In the genomic region with DNA sequence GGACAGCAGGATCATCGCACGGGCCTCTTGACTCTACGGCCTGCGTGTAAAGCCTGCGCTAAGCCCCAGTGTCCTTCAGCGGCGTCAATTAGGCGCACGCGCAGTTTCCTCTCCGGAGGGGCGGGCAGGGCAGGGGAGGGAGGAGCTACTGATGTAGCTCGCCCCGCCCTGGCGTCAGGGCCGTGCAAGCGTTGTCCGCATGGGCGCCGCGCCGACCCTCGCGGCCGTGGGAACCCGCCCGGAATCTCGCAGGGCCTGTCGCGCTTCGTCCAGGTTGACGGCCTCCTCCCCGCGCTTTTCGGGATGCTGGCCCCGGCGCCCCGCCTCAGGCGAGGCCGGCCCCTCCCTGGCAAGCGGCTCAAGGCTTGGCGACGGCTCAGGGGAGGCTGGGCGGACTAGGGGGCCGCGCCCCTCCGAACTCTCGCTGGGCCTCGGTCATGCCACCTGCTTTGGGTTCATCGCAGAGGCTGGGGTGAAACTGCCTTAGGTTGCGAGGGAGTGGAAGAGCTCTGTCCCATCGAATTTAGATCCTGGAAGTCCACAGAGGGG, we compare ENCODE assay signal across 8 cellular contexts.
DNase-seq lines count a peak whose midpoint lies in the region; ATAC-seq, FAIRE-seq and TF ChIP-seq lines count a peak whose summit lies in the region.

No MANE protein-coding gene starts in this region.

- peak overlapping the region; percentile 65 for H3K9ac ChIP-seq in keratinocyte (ENCODE audit: control insufficient read depth, extremely low read depth, insufficient read depth, low read length)

- peaks cover 15% of the 10 kb centered on the region for H3K4me1 ChIP-seq in keratinocyte (ENCODE audit: control insufficient read depth, extremely low read depth, insufficient read depth, low read length)

- peak overlapping the region; percentile 42 for H2AFZ ChIP-seq in keratinocyte (ENCODE audit: control insufficient read depth, low read length)

- no peaks in the 10 kb centered on the region for H3K9me3 ChIP-seq in keratinocyte (ENCODE audit: control insufficient read depth, low read depth, low read length)

- H3K79me2 ChIP-seq in keratinocyte (ENCODE audit: control insufficient read depth, insufficient read depth, low read length), result no peaks in the 10 kb centered on the region

- peak; percentile 32 for FAIRE-seq in keratinocyte (lab: Jason Lieb, UNC)

- dilution Hi-C loops in keratinocyte (cut with MboI; ENCODE audit: extremely low pct_ligation_motif_present, low sequenced_read_pairs), result no loop called here

- peak; percentile 93 for DNase-seq in Ammon's horn (ENCODE audit: low spot score)
- DNase-seq in HPDE6-E6E7 (ENCODE audit: extremely low spot score), result peak; percentile 89
- peak; percentile 50 for DNase-seq in activated CD4-positive, alpha-beta T cell treated with anti-CD3 and anti-CD28 coated beads for 1 hour
- peak; percentile 24 for DNase-seq in central memory CD4-positive, alpha-beta T cell
- DNase-seq in keratinocyte (ENCODE audit: low read depth, low spot score), result no peak
- peak; percentile 72 for DNase-seq in stimulated activated CD4-positive, alpha-beta T cell treated with anti-CD3 and anti-CD28 coated beads, Interleukin-12 subunit alpha, Interleukin-12 subunit beta, amount 100 ng/mL, for 4 hours
- DNase-seq in 8988T, result no peak

- no peaks in the 10 kb centered on the region for H4K20me1 ChIP-seq in keratinocyte (ENCODE audit: control insufficient read depth, extremely low read depth, insufficient read depth, low read length)

- H3K4me3 ChIP-seq in keratinocyte (ENCODE audit: control insufficient read depth in 2 of 3, extremely low read depth in 1 of 3, insufficient read depth in 2 of 3, low read depth in 1 of 3, low read length in 3 of 3), result peak overlapping the region; percentile 34 to 57 (median 45)

- ATAC-seq in GM19452 (IDR thresholded peaks at IDR 0.05; ENCODE audit: unreplicated experiment), result peak; percentile 88

- peak overlapping the region; percentile 76 for H3K4me2 ChIP-seq in keratinocyte (ENCODE audit: control insufficient read depth, extremely low read depth, insufficient read depth, low read depth, low read length)

- no peak for TF ChIP-seq CTCF in keratinocyte (optimal IDR thresholded peaks at IDR 0.05 in 1 of 3, IDR thresholded peaks at IDR 0.05 in 1 of 3, conservative IDR thresholded peaks at IDR 0.05 in 1 of 3; ENCODE audit: extremely low read depth in 1 of 3, insufficient read depth in 2 of 3, low read length in 3 of 3)

- no peaks in the 10 kb centered on the region for H3K9me1 ChIP-seq in keratinocyte (ENCODE audit: control insufficient read depth, extremely low read depth, insufficient read depth, low read length)

- peaks cover 5 to 17% of the 10 kb centered on the region in 2 experiments for H3K36me3 ChIP-seq in keratinocyte (ENCODE audit: control insufficient read depth in 2 of 2, extremely low read depth in 1 of 2, insufficient read depth in 2 of 2, low read length in 2 of 2)

- H3K27ac ChIP-seq in keratinocyte (ENCODE audit: control insufficient read depth, insufficient read depth, low read length), result peak overlapping the region; percentile 32

- H3K27me3 ChIP-seq in keratinocyte (ENCODE audit: control insufficient read depth, extremely low read depth, insufficient read depth, low read length), result no peaks in the 10 kb centered on the region

Comparison
In these comparisons a context has a peak if more than half of its experiments do, and no peak if none do; other contexts are left out.
1. DNase-seq: peak in Ammon's horn (single experiment), HPDE6-E6E7 (single experiment), activated CD4-positive, alpha-beta T cell treated with anti-CD3 and anti-CD28 coated beads for 1 hour (single experiment), central memory CD4-positive, alpha-beta T cell (single experiment) and stimulated activated CD4-positive, alpha-beta T cell treated with anti-CD3 and anti-CD28 coated beads, Interleukin-12 subunit alpha, Interleukin-12 subunit beta, amount 100 ng/mL, for 4 hours (single experiment); none in keratinocyte (single experiment) and 8988T (single experiment).